26 cellular contexts compared by ENCODE assay signal in genomic region chr2:164605295-164605694, GRCh38. TPM values are rescaled to one million over a fixed set of nuclear protein-coding genes. Genes with fewer than 3 reads are reported as not detected.
"Had no signal": no experiment of that assay in that cellular context is flagged by ENCODE, and none has a peak within 500 bp of the region (broad histone marks: within the 10 kb centered on the region; RNA-seq: fewer than 3 reads in every experiment).

No MANE protein-coding gene starts in this region.

- H3K4me3 Mint-ChIP-seq: mesothelial cell of epicardium; naive thymus-derived CD4-positive, alpha-beta T cell; natural killer cell treated with Interleukin-12 subunit alpha and Interleukin-12 subunit beta and Interleukin-15 and Interleukin-18, amount 100 ng/mL, for 72 hours; stimulated activated memory B cell treated with anti-CD40 and anti-IgM and Interleukin-4, amounts not matched to agents 10 μg/mL and 1 μg/mL and 100 μg/mL, for 72 hours; stimulated activated naive CD8-positive, alpha-beta T cell treated with anti-CD3 and anti-CD28 coated beads, Interleukin-15, amount 100 ng/mL, for 72 hours; type B pancreatic cell had no signal

- H3K4me1 ChIP-seq: lower lobe of right lung, spleen, uterus had no signal

- ATAC-seq: lower lobe of right lung; naive thymus-derived CD4-positive, alpha-beta T cell; natural killer cell treated with Interleukin-12 subunit alpha and Interleukin-12 subunit beta and Interleukin-15 and Interleukin-18, amount 100 ng/mL, for 72 hours; stimulated activated memory B cell treated with anti-CD40 and anti-IgM and Interleukin-4, amounts not matched to agents 10 μg/mL and 1 μg/mL and 100 μg/mL, for 72 hours; stimulated activated naive CD8-positive, alpha-beta T cell treated with anti-CD3 and anti-CD28 coated beads, Interleukin-15, amount 100 ng/mL, for 72 hours had no signal

- H3K9me3 ChIP-seq: heart right ventricle, lower lobe of right lung, ovary, right lobe of liver, spleen, tibial nerve, uterus had no signal

- H3K27me3 Mint-ChIP-seq: naive thymus-derived CD4-positive, alpha-beta T cell; natural killer cell treated with Interleukin-12 subunit alpha and Interleukin-12 subunit beta and Interleukin-15 and Interleukin-18, amount 100 ng/mL, for 72 hours; progenitor cell of endocrine pancreas; stimulated activated naive CD8-positive, alpha-beta T cell treated with anti-CD3 and anti-CD28 coated beads, Interleukin-15, amount 100 ng/mL, for 72 hours; type B pancreatic cell had no signal

- H3K27ac Mint-ChIP-seq: mesothelial cell of epicardium; naive thymus-derived CD4-positive, alpha-beta T cell; natural killer cell treated with Interleukin-12 subunit alpha and Interleukin-12 subunit beta and Interleukin-15 and Interleukin-18, amount 100 ng/mL, for 72 hours; progenitor cell of endocrine pancreas; stimulated activated memory B cell treated with anti-CD40 and anti-IgM and Interleukin-4, amounts not matched to agents 10 μg/mL and 1 μg/mL and 100 μg/mL, for 72 hours; stimulated activated naive CD8-positive, alpha-beta T cell treated with anti-CD3 and anti-CD28 coated beads, Interleukin-15, amount 100 ng/mL, for 72 hours; type B pancreatic cell had no signal

- H3K27ac ChIP-seq: heart right ventricle, hepatocyte, lower lobe of right lung, ovary, right lobe of liver, spleen, uterus had no signal

- H3K36me3 Mint-ChIP-seq: mesothelial cell of epicardium; natural killer cell treated with Interleukin-12 subunit alpha and Interleukin-12 subunit beta and Interleukin-15 and Interleukin-18, amount 100 ng/mL, for 72 hours; stimulated activated memory B cell treated with anti-CD40 and anti-IgM and Interleukin-4, amounts not matched to agents 10 μg/mL and 1 μg/mL and 100 μg/mL, for 72 hours; type B pancreatic cell had no signal

- H3K36me3 ChIP-seq: heart right ventricle, lower lobe of right lung, ovary, right lobe of liver, spleen, tibial nerve, uterus had no signal

- H3K4me1 Mint-ChIP-seq: mesothelial cell of epicardium; naive thymus-derived CD4-positive, alpha-beta T cell; stimulated activated memory B cell treated with anti-CD40 and anti-IgM and Interleukin-4, amounts not matched to agents 10 μg/mL and 1 μg/mL and 100 μg/mL, for 72 hours; stimulated activated naive CD8-positive, alpha-beta T cell treated with anti-CD3 and anti-CD28 coated beads, Interleukin-15, amount 100 ng/mL, for 72 hours had no signal

- H3K27me3 ChIP-seq: heart right ventricle, hepatocyte, ovary, right lobe of liver, spleen, tibial nerve, uterus had no signal

- H3K9me3 Mint-ChIP-seq: mesothelial cell of epicardium; natural killer cell treated with Interleukin-12 subunit alpha and Interleukin-12 subunit beta and Interleukin-15 and Interleukin-18, amount 100 ng/mL, for 72 hours; stimulated activated memory B cell treated with anti-CD40 and anti-IgM and Interleukin-4, amounts not matched to agents 10 μg/mL and 1 μg/mL and 100 μg/mL, for 72 hours; stimulated activated naive CD8-positive, alpha-beta T cell treated with anti-CD3 and anti-CD28 coated beads, Interleukin-15, amount 100 ng/mL, for 72 hours; type B pancreatic cell had no signal

- DNase-seq: heart right ventricle; islet precursor cell; lower lobe of right lung; mammary epithelial cell; mesendoderm; naive thymus-derived CD4-positive, alpha-beta T cell; ovary; retina; right lobe of liver; small intestine; spleen; stimulated activated CD4-positive, alpha-beta T cell treated with anti-CD3 and anti-CD28 coated beads, Interleukin-1b, Interleukin-23, amount 100 ng/mL, for 48 hours; stimulated activated CD4-positive, alpha-beta T cell treated with anti-CD3 and anti-CD28 coated beads, Interleukin-2, amount 100 ng/mL, for 48 hours; stimulated activated CD4-positive, alpha-beta T cell treated with anti-CD3 and anti-CD28 coated beads, Interleukin-4, amount 100 ng/mL, for 4 hours; stimulated activated CD8-positive, alpha-beta memory T cell treated with anti-CD3 and anti-CD28 coated beads, Interleukin-4, amount 100 ng/mL, for 48 hours; stimulated activated naive CD4-positive, alpha-beta T cell treated with Interleukin-2 at 50 U/mL for 16 hours; stimulated activated naive CD8-positive, alpha-beta T cell treated with anti-CD3 and anti-CD28 coated beads, Interleukin-15, amount 100 ng/mL, for 72 hours; substantia nigra; uterus had no signal

- H3K4me3 ChIP-seq: heart right ventricle, hepatocyte, lower lobe of right lung, ovary, right lobe of liver, spleen, tibial nerve, uterus had no signal

RNA-seq across cellular contexts. Expression of gene GRB14, which starts 16.0 kb away (rescaled TPM):
- total RNA-seq: naive thymus-derived CD4-positive, alpha-beta T cell; natural killer cell treated with Interleukin-12 subunit alpha and Interleukin-12 subunit beta and Interleukin-15 and Interleukin-18, amount 100 ng/mL, for 72 hours had no signal
